ENCODE assay signal across 7 cellular contexts in the genomic region with DNA sequence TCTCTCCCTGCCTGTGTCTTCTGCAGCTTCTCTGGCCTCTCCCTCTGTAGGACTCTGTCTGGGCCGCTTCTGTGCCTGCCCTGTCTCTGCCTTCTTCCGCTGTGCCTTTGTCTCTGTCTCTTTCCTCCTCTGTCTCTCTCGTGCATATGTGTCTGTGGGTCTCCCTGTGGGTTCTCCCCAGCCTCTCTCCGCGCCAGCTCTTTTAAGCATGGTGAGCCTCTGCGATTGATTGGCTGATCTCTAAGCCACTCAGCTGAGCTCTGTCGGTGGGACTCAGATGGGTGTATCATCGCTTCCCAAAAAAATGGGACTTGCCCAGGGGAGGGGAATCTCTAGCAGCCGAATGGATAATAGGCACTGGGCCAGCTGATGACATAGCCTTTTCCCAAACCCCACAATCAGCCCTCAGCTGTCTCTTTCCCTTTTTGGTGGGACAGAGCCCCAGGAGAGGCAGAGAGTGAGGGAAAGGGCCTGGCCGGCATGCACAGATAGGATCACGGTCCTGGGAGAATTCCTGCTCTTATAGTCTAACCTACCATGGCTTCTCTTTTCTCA. TPM values are rescaled to one million over a fixed set of nuclear protein-coding genes. Genes with fewer than 3 reads are reported as not detected.
DNase-seq lines count a peak whose midpoint lies in the region; ATAC-seq and TF ChIP-seq lines count a peak whose summit lies in the region.

A gene with protein sequence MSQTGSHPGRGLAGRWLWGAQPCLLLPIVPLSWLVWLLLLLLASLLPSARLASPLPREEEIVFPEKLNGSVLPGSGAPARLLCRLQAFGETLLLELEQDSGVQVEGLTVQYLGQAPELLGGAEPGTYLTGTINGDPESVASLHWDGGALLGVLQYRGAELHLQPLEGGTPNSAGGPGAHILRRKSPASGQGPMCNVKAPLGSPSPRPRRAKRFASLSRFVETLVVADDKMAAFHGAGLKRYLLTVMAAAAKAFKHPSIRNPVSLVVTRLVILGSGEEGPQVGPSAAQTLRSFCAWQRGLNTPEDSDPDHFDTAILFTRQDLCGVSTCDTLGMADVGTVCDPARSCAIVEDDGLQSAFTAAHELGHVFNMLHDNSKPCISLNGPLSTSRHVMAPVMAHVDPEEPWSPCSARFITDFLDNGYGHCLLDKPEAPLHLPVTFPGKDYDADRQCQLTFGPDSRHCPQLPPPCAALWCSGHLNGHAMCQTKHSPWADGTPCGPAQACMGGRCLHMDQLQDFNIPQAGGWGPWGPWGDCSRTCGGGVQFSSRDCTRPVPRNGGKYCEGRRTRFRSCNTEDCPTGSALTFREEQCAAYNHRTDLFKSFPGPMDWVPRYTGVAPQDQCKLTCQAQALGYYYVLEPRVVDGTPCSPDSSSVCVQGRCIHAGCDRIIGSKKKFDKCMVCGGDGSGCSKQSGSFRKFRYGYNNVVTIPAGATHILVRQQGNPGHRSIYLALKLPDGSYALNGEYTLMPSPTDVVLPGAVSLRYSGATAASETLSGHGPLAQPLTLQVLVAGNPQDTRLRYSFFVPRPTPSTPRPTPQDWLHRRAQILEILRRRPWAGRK (minus strand): TSS at position 178 of the 555 bp plus-strand sequence. CDS start 427 bp downstream, outside the sequence.

- ATAC-seq in HG02884 (IDR thresholded peaks at IDR 0.05; ENCODE audit: unreplicated experiment): no peak

- DNase-seq in NCI-H446 (lab: John Stamatoyannopoulos, UW) (peak; percentile 94 to 99), caudate nucleus (lab: John Stamatoyannopoulos, UW) (peak in 59 of 61 donors; percentile 27 to 95 (median 80)), left kidney (ENCODE audit: low read depth, low spot score) (peak; percentile 65), NCI-H1092 (lab: John Stamatoyannopoulos, UW) (no peak), iPS-NIHi11 (ENCODE audit: low spot score) (no peak)

- peak within 1 kb of the TSS; percentile 99 for H3K27ac ChIP-seq in caudate nucleus (ENCODE audit: low read depth, low read length)

- TF ChIP-seq CTCF in subcutaneous adipose tissue (IDR thresholded peaks at IDR 0.05; ENCODE audit: low read depth): no peak

RNA-seq across cellular contexts. Expression of the gene that starts here (rescaled TPM):
- total RNA-seq in subcutaneous adipose tissue: 10 to 100 TPM; 16.8 to 79.3 (median 33.9) TPM

Comparison
In these comparisons a context has a peak if more than half of its experiments do, and no peak if none do; other contexts are left out.
1. DNase-seq: peak in NCI-H446 (2 of 2), caudate nucleus (59 of 61) and left kidney (single experiment); none in NCI-H1092 (single experiment) and iPS-NIHi11 (single experiment).